ENCODE assay signal across 14 cellular contexts in genomic region chr15:66647358-66647757, GRCh38. TPM values are rescaled to one million over a fixed set of nuclear protein-coding genes. Genes with fewer than 3 reads are reported as not detected.
DNase-seq lines count a peak whose midpoint lies in the region; ATAC-seq, FAIRE-seq and TF ChIP-seq lines count a peak whose summit lies in the region.
"Had no signal": no experiment of that assay in that cellular context is flagged by ENCODE, and none has a peak within 500 bp of the region (broad histone marks: within the 10 kb centered on the region; RNA-seq: fewer than 3 reads in every experiment).

No MANE protein-coding gene starts in this region.

- no peak overlapping the region for H2AFZ ChIP-seq in osteoblast (ENCODE audit: low read length)

- no peaks in the 10 kb centered on the region for H4K20me1 ChIP-seq in BLaER1
- H4K20me1 ChIP-seq in osteoblast (ENCODE audit: insufficient read depth, low read length): no peaks in the 10 kb centered on the region

- no peak for DNase-seq in adipocyte (ENCODE audit: low read depth)
- DNase-seq in heart left ventricle: peak; percentile 65 to 78 (median 67)
- no peak for DNase-seq in osteoblast (ENCODE audit: insufficient read length, low spot score, missing footprints)
- no peak for DNase-seq in RCC 7860 (ENCODE audit: low spot score)
- DNase-seq in foreskin fibroblast: no peak
- DNase-seq in activated CD4-positive, alpha-beta T cell treated with anti-CD3 and anti-CD28 coated beads, Interleukin-2, amount 10 ng/mL, durations not matched to agents 24 days and 14 days: no peak
- no peak for DNase-seq in activated CD4-positive, alpha-beta T cell treated with anti-CD3 and anti-CD28 coated beads, Interleukin-2, amount 50 U/mL, for 48 hours
- DNase-seq: activated CD4-positive, alpha-beta T cell treated with anti-CD3 and anti-CD28 coated beads for 48 hours; activated effector memory CD4-positive, alpha-beta T cell treated with Interleukin-2 at 50 U/mL for 16 hours; NCI-H226 had no signal

- H3K4me2 ChIP-seq in BLaER1: peak overlapping the region; percentile 67
- peak overlapping the region; percentile 23 for H3K4me2 ChIP-seq in osteoblast (ENCODE audit: insufficient read depth, low read length)

- no peak overlapping the region for H3K27ac Mint-ChIP-seq in activated CD4-positive, alpha-beta T cell treated with anti-CD3 and anti-CD28 coated beads, Interleukin-2, amount 10 ng/mL, durations not matched to agents 24 days and 14 days
- H3K27ac Mint-ChIP-seq: type B pancreatic cell had no signal

- no peaks in the 10 kb centered on the region for H3K9me3 Mint-ChIP-seq in activated CD4-positive, alpha-beta T cell treated with anti-CD3 and anti-CD28 coated beads, Interleukin-2, amount 10 ng/mL, durations not matched to agents 24 days and 14 days
- H3K9me3 Mint-ChIP-seq: nephron, type B pancreatic cell had no signal

- H3K36me3 ChIP-seq in BLaER1 (no peaks in the 10 kb centered on the region), adipocyte (ENCODE audit: control insufficient read depth, insufficient read depth, low read length, severe bottlenecking) (no peaks in the 10 kb centered on the region), heart left ventricle (no peaks in the 10 kb centered on the region), osteoblast (ENCODE audit: insufficient read depth, low read length) (no peaks in the 10 kb centered on the region)

- no peak overlapping the region for H3K4me3 ChIP-seq in BLaER1
- no peak overlapping the region for H3K4me3 ChIP-seq in adipocyte (ENCODE audit: low read length)
- H3K4me3 ChIP-seq in heart left ventricle: no peak overlapping the region
- H3K4me3 ChIP-seq in osteoblast (ENCODE audit: insufficient read depth, low read length): no peak overlapping the region
- no peak overlapping the region for H3K4me3 ChIP-seq in foreskin fibroblast (ENCODE audit: low read depth in 1 of 2, low read length in 2 of 2)

- no peak overlapping the region for H3K27ac ChIP-seq in BLaER1
- H3K27ac ChIP-seq in heart left ventricle: peak overlapping the region; percentile 32 to 80 (median 65)
- peak overlapping the region; percentile 23 for H3K27ac ChIP-seq in osteoblast (ENCODE audit: low read depth, low read length)

- H3K36me3 Mint-ChIP-seq in activated CD4-positive, alpha-beta T cell treated with anti-CD3 and anti-CD28 coated beads, Interleukin-2, amount 10 ng/mL, durations not matched to agents 24 days and 14 days (ENCODE audit: low read depth): no peaks in the 10 kb centered on the region
- H3K36me3 Mint-ChIP-seq: type B pancreatic cell had no signal

- no peaks in the 10 kb centered on the region for H3K9me3 ChIP-seq in BLaER1
- H3K9me3 ChIP-seq in adipocyte (ENCODE audit: control insufficient read depth, low read length): no peaks in the 10 kb centered on the region
- H3K9me3 ChIP-seq in heart left ventricle: no peaks in the 10 kb centered on the region
- no peaks in the 10 kb centered on the region for H3K9me3 ChIP-seq in osteoblast (ENCODE audit: low read depth, low read length)

- H3K27me3 ChIP-seq in BLaER1 (no peaks in the 10 kb centered on the region), adipocyte (replicated peaks; ENCODE audit: control insufficient read depth, insufficient read depth, low read length) (no peaks in the 10 kb centered on the region), heart left ventricle (no peaks in the 10 kb centered on the region), osteoblast (ENCODE audit: insufficient read depth, low read length) (no peaks in the 10 kb centered on the region)

- no peaks in the 10 kb centered on the region for H3K79me2 ChIP-seq in osteoblast (ENCODE audit: insufficient read depth, low read length)

- H3K4me1 ChIP-seq in BLaER1 (peaks cover 25% of the 10 kb centered on the region), adipocyte (ENCODE audit: control insufficient read depth, insufficient read depth, low read length) (peaks cover 38% of the 10 kb centered on the region), heart left ventricle (peaks cover 0 to 63% (median 33%) of the 10 kb centered on the region in 12 donors), osteoblast (ENCODE audit: insufficient read depth, low read length) (peaks cover 42% of the 10 kb centered on the region)

- no peak for FAIRE-seq in RCC 7860 (lab: Jason Lieb, UNC)
- FAIRE-seq: bronchial epithelial cell had no signal

- ATAC-seq in heart left ventricle: peak; percentile 50 to 68 (median 64)

- TF ChIP-seq CTCF in heart left ventricle (IDR thresholded peaks at IDR 0.05) (no peak), osteoblast (IDR thresholded peaks at IDR 0.05; ENCODE audit: extremely low read depth, low read depth, low read length) (no peak), foreskin fibroblast (IDR thresholded peaks at IDR 0.05; ENCODE audit: low read depth, low read length) (no peak)

- H3K9ac ChIP-seq in BLaER1 (0 out of 2 replicates have a peak overlapping the region, but pooled peaks have one; percentile 19), adipocyte (ENCODE audit: low read length) (peak overlapping the region; percentile 29)

- no peak overlapping the region for H3K4me3 Mint-ChIP-seq in activated CD4-positive, alpha-beta T cell treated with anti-CD3 and anti-CD28 coated beads, Interleukin-2, amount 10 ng/mL, durations not matched to agents 24 days and 14 days
- H3K4me3 Mint-ChIP-seq: nephron, type B pancreatic cell had no signal

- intact Hi-C loops in heart left ventricle (cut with DNase I): no loop called here
- intact Hi-C loops in activated CD4-positive, alpha-beta T cell treated with anti-CD3 and anti-CD28 coated beads, Interleukin-2, amount 10 ng/mL, durations not matched to agents 24 days and 14 days (cut with micrococcal nuclease): no loop called here

- WGBS in heart left ventricle, 4 donors: 14 to 20% (median 17%) methylated on average over 16 of the region's 16 CpGs

- peaks cover 3% of the 10 kb centered on the region for H3K27me3 Mint-ChIP-seq in activated CD4-positive, alpha-beta T cell treated with anti-CD3 and anti-CD28 coated beads, Interleukin-2, amount 10 ng/mL, durations not matched to agents 24 days and 14 days
- H3K27me3 Mint-ChIP-seq: type B pancreatic cell had no signal

- TF ChIP-seq POLR2A in heart left ventricle (IDR thresholded peaks at IDR 0.05): no peak

- no peaks in the 10 kb centered on the region for H3K4me1 Mint-ChIP-seq in activated CD4-positive, alpha-beta T cell treated with anti-CD3 and anti-CD28 coated beads, Interleukin-2, amount 10 ng/mL, durations not matched to agents 24 days and 14 days

RNA-seq across cellular contexts. Expression of gene SMAD6, which starts 54.7 kb away (rescaled TPM):
- 10 to 100 TPM; 14.4 to 65.9 (median 20.8) TPM for total RNA-seq in heart left ventricle
- 10 to 100 TPM; 10.4 to 19.0 TPM for polyA plus RNA-seq in heart left ventricle
- 28.9 and 31.8 TPM in 2 replicates for total RNA-seq in osteoblast
- total RNA-seq in activated CD4-positive, alpha-beta T cell treated with anti-CD3 and anti-CD28 coated beads, Interleukin-2, amount 10 ng/mL, durations not matched to agents 24 days and 14 days: 0.19 and 0.40 TPM in 2 replicates

Comparison
In these comparisons a context has a peak if more than half of its experiments do, and no peak if none do; other contexts are left out.
1. DNase-seq: peak in heart left ventricle (5 of 5); none in adipocyte (single experiment), osteoblast (single experiment), RCC 7860 (single experiment), foreskin fibroblast (0 of 2), activated CD4-positive, alpha-beta T cell treated with anti-CD3 and anti-CD28 coated beads, Interleukin-2, amount 10 ng/mL, durations not matched to agents 24 days and 14 days (single experiment) and activated CD4-positive, alpha-beta T cell treated with anti-CD3 and anti-CD28 coated beads, Interleukin-2, amount 50 U/mL, for 48 hours (0 of 2).
2. RNA of gene SMAD6, which starts 54.7 kb away (total RNA-seq): 28.9 to 31.8 TPM in osteoblast and 14.4 to 65.9 TPM in heart left ventricle; 0.19 to 0.40 TPM in activated CD4-positive, alpha-beta T cell treated with anti-CD3 and anti-CD28 coated beads, Interleukin-2, amount 10 ng/mL, durations not matched to agents 24 days and 14 days; every median in the first group is over 10 times any median in the second.